ENCODE assay signal across 12 cellular contexts in genomic region chr22:17797721-17798559, GRCh38. TPM values are rescaled to one million over a fixed set of nuclear protein-coding genes. Genes with fewer than 3 reads are reported as not detected.
A peak's percentile ranks its signal among the peaks of the same experiment; 100 is the strongest.
DNase-seq lines count a peak whose midpoint lies in the region; ATAC-seq and TF ChIP-seq lines count a peak whose summit lies in the region.
"Had no signal": no experiment of that assay in that cellular context is flagged by ENCODE, and none has a peak within 500 bp of the region (broad histone marks: within the 10 kb centered on the region; RNA-seq: fewer than 3 reads in every experiment).

No MANE protein-coding gene starts in this region.

- ATAC-seq in DND-41 (ENCODE audit: insufficient read depth, low read depth), result peak; percentile 83
- peak; percentile 61 for ATAC-seq in GM19395 (IDR thresholded peaks at IDR 0.05; ENCODE audit: unreplicated experiment)
- ATAC-seq in HG03139 (IDR thresholded peaks at IDR 0.05; ENCODE audit: unreplicated experiment), result peak; percentile 44
- ATAC-seq in HG02970 (IDR thresholded peaks at IDR 0.05; ENCODE audit: low FRiP score, unreplicated experiment), result no peak
- no peak for ATAC-seq in Right ventricle myocardium inferior

- H3K36me3 Mint-ChIP-seq in immature natural killer cell, result peaks cover 0 to 5% (median 0%) of the 10 kb centered on the region in 3 donors

- no peak overlapping the region for H3K4me3 ChIP-seq in DND-41 (ENCODE audit: low read depth in 1 of 2, low read length in 2 of 2)
- no peak overlapping the region for H3K4me3 ChIP-seq in GM23248
- H3K4me3 ChIP-seq: cardiac muscle cell had no signal

- H3K27ac ChIP-seq in DND-41 (ENCODE audit: low read length) (peak overlapping the region; percentile 30), GM23248 (no peak overlapping the region)
- H3K27ac ChIP-seq: cardiac muscle cell had no signal

- in situ Hi-C loops in GM23248 (cut with MboI), result no loop called here

- H3F3A ChIP-seq in GM23248 (ENCODE audit: insufficient read depth), result no peaks in the 10 kb centered on the region

- no peak overlapping the region for H3K27ac Mint-ChIP-seq in immature natural killer cell
- H3K27ac Mint-ChIP-seq: HFFc6 had no signal

- no peak overlapping the region for H3K4me3 Mint-ChIP-seq in immature natural killer cell
- H3K4me3 Mint-ChIP-seq: HFFc6 had no signal

- no peak for TF ChIP-seq CTCF in DND-41 (IDR thresholded peaks at IDR 0.05; ENCODE audit: borderline replicate concordance, extremely low read depth, low read length, poor library complexity, severe bottlenecking)

- intact Hi-C loops in Right ventricle myocardium inferior (cut with DNase I), result no loop called here

- DNase-seq in DND-41 (peak; percentile 53), UCSD-AML1 (lab: John Stamatoyannopoulos, UW; ENCODE audit: unreplicated experiment) (peak; percentile 28), GM23248 (no peak), immature natural killer cell (no peak), Right ventricle myocardium inferior (ENCODE audit: missing footprints) (no peak)
- DNase-seq: activated CD4-positive, alpha-beta T cell treated with anti-CD3 and anti-CD28 coated beads, Interleukin-2, amount 50 U/mL, for 48 hours; HFFc6; NCI-H524 treated with DMSO at 0.1 percent for 48 hours had no signal

- H3K4me1 Mint-ChIP-seq in immature natural killer cell, result no peaks in the 10 kb centered on the region

- H3K4me2 ChIP-seq in DND-41 (ENCODE audit: insufficient read depth, low read length) (no peak overlapping the region), GM23248 (ENCODE audit: unreplicated experiment) (no peak overlapping the region)

- H3K27me3 ChIP-seq in DND-41 (ENCODE audit: insufficient read depth, low read length, poor library complexity), result no peaks in the 10 kb centered on the region
- no peaks in the 10 kb centered on the region for H3K27me3 ChIP-seq in GM23248 (replicated peaks; ENCODE audit: insufficient read depth)
- H3K27me3 ChIP-seq: cardiac muscle cell had no signal

- H3K79me2 ChIP-seq in DND-41 (ENCODE audit: insufficient read depth, low read length) (no peaks in the 10 kb centered on the region), GM23248 (ENCODE audit: insufficient read depth) (no peaks in the 10 kb centered on the region)

- H3K9me3 Mint-ChIP-seq in immature natural killer cell, result no peaks in the 10 kb centered on the region
- H3K9me3 Mint-ChIP-seq: HFFc6 had no signal

- H4K20me1 ChIP-seq in DND-41 (ENCODE audit: insufficient read depth, low read length), result 0 out of 2 replicates have a peak, but pooled peaks cover under 1% of the 10 kb centered on the region
- H4K20me1 ChIP-seq in GM23248 (ENCODE audit: insufficient read depth), result no peaks in the 10 kb centered on the region

- H3K9me2 ChIP-seq in GM23248 (ENCODE audit: insufficient read depth), result no peaks in the 10 kb centered on the region

- H3K36me3 ChIP-seq in DND-41 (ENCODE audit: insufficient read depth, low read length) (peaks cover 4% of the 10 kb centered on the region; the same call in 1 of the 2 replicates), GM23248 (ENCODE audit: low read depth) (no peaks in the 10 kb centered on the region)
- H3K36me3 ChIP-seq: cardiac muscle cell had no signal

- H3K9me3 ChIP-seq in DND-41 (ENCODE audit: insufficient read depth, low read length, severe bottlenecking) (no peaks in the 10 kb centered on the region), GM23248 (ENCODE audit: low read depth) (no peaks in the 10 kb centered on the region)

- no peak overlapping the region for H3K9ac ChIP-seq in DND-41 (ENCODE audit: low read depth, low read length)
- no peak overlapping the region for H3K9ac ChIP-seq in GM23248

- H2AFZ ChIP-seq in DND-41 (ENCODE audit: low read depth, low read length), result no peak overlapping the region
- H2AFZ ChIP-seq in GM23248, result no peak overlapping the region

- peaks cover 0 to 3% (median 1%) of the 10 kb centered on the region in 3 donors for H3K27me3 Mint-ChIP-seq in immature natural killer cell (ENCODE audit: low read depth in 3 of 3)

- 93 to 94% methylated on average over 23 of the region's 23 CpGs for WGBS in GM23248 (ENCODE audit: low coverage in 1 of 2, low lambda C conversion rate in 2 of 2, missing lambda C conversion rate in 2 of 2), 2 experiments

- H3K4me1 ChIP-seq in DND-41 (ENCODE audit: insufficient read depth, low read length) (peaks cover 20% of the 10 kb centered on the region), GM23248 (ENCODE audit: insufficient read depth) (no peaks in the 10 kb centered on the region)

RNA-seq across cellular contexts. Expression of gene BID, which starts 23.7 kb away (rescaled TPM):
- total RNA-seq in GM23248 (2014; rRNA removed; shearing (Covaris generic)), result 33.8 and 70.7 TPM in 2 replicates
- 64.6 and 67.6 TPM in 2 replicates for polyA plus RNA-seq in GM23248 (2016; fragmentation: Nextera tagmentation; extraction: Ambion mirVana)
- 100 to 1,000 TPM; 110 to 180 (median 164) TPM for polyA plus RNA-seq in immature natural killer cell
- total RNA-seq in Right ventricle myocardium inferior, result 23.2 TPM

Comparison
In these comparisons a context has a peak if more than half of its experiments do, and no peak if none do; other contexts are left out.
1. ATAC-seq: peak in DND-41 (single experiment), GM19395 (single experiment) and HG03139 (single experiment); none in HG02970 (single experiment) and Right ventricle myocardium inferior (single experiment).
2. DNase-seq: peak in DND-41 (single experiment) and UCSD-AML1 (single experiment); none in GM23248 (single experiment), immature natural killer cell (0 of 3) and Right ventricle myocardium inferior (single experiment).